9 cellular contexts compared by ENCODE assay signal in the genomic region with DNA sequence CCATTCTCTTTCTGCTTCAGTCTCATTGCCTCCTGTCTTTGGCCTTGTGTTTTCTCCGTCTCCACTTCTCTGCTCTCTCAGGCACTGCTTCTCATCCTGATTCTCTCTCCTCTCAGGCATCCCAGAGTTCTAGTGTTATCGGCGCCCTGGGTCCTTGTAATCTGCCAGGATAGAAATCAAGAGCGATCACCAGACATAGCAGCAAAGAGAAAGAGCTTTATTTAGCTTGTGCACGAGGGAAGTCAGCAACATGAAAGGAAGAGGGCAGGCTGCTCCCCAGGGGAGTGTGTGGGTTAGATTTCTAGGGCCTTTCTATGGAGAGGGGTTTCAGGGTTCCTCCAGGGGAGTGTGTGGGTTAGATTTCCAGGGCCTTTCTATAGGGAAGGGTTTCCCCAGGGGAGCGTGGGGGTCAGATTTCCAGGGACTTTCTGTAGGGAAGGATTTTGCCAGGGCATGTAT. TPM values are rescaled to one million over a fixed set of nuclear protein-coding genes. Genes with fewer than 3 reads are reported as not detected.
DNase-seq lines count a peak whose midpoint lies in the region; ATAC-seq, FAIRE-seq and TF ChIP-seq lines count a peak whose summit lies in the region.
"Had no signal": no experiment of that assay in that cellular context is flagged by ENCODE, and none has a peak within 500 bp of the region (broad histone marks: within the 10 kb centered on the region; RNA-seq: fewer than 3 reads in every experiment).

No MANE protein-coding gene starts in this region.

- H3K4me2 ChIP-seq in mammary epithelial cell (ENCODE audit: insufficient read depth, low read depth, low read length) (no peak overlapping the region), astrocyte (ENCODE audit: low read length) (peak overlapping the region; percentile 8)

- H3K79me2 ChIP-seq in mammary epithelial cell (ENCODE audit: insufficient read depth, low read length) (no peaks in the 10 kb centered on the region), astrocyte (ENCODE audit: insufficient read depth, low read length) (no peaks in the 10 kb centered on the region)

- no peak for FAIRE-seq in astrocyte (lab: Jason Lieb, UNC)

- in situ Hi-C loops in mammary epithelial cell (cut with MboI; ENCODE audit: low sequenced_read_pairs in 2 of 2) = no loop called here

- H3K27me3 Mint-ChIP-seq in MCF 10A (ENCODE audit: insufficient read depth, unreplicated experiment) (peaks cover 8% of the 10 kb centered on the region), astrocyte (ENCODE audit: low read depth, unreplicated experiment) (peaks cover 10% of the 10 kb centered on the region)

- H3K4me3 Mint-ChIP-seq in MCF 10A (ENCODE audit: unreplicated experiment) (no peak overlapping the region), astrocyte (ENCODE audit: unreplicated experiment) (no peak overlapping the region)

- H3K36me3 ChIP-seq in mammary epithelial cell (ENCODE audit: insufficient read depth, low read length) = no peaks in the 10 kb centered on the region
- no peaks in the 10 kb centered on the region for H3K36me3 ChIP-seq in astrocyte (ENCODE audit: insufficient read depth, low read length)

- no peak overlapping the region for H3K9ac ChIP-seq in mammary epithelial cell (ENCODE audit: insufficient read depth, low read length)
- no peak overlapping the region for H3K9ac ChIP-seq in astrocyte (ENCODE audit: low read length)

- no TSS peak for BruUV-seq in mammary epithelial cell (replicated peaks; lab: Mats Ljungman, UMichigan)
- BruUV-seq in MCF 10A (replicated peaks; lab: Mats Ljungman, UMichigan) = no TSS peak

- no peaks in the 10 kb centered on the region for H3K4me1 ChIP-seq in mammary epithelial cell (ENCODE audit: insufficient read depth, low read length)
- peaks cover 3% of the 10 kb centered on the region for H3K4me1 ChIP-seq in astrocyte (ENCODE audit: insufficient read depth, low read length)

- POLR2A ChIA-PET in MCF 10A (lab: Yijun Ruan, JAX) = interaction anchor here (0.5 kb wide), 1 partner anchor 67 kb away, joined by 3 read pairs; no protein-coding TSS in a partner anchor

- DNase-seq in mammary epithelial cell (no peak), MCF 10A (ENCODE audit: unreplicated experiment) (no peak), astrocyte (ENCODE audit: low read depth) (no peak), retina (peak; percentile 18), NCI-H82 treated with DMSO at 0.1 percent for 48 hours (lab: John Stamatoyannopoulos, UW; ENCODE audit: unreplicated experiment) (no peak), DMS 273 (lab: John Stamatoyannopoulos, UW; ENCODE audit: unreplicated experiment) (no peak), midbrain (lab: John Stamatoyannopoulos, UW) (no peak)

- TF ChIP-seq CTCF in mammary epithelial cell (conservative IDR thresholded peaks at IDR 0.05 in 1 of 2, IDR thresholded peaks at IDR 0.05 in 1 of 2; ENCODE audit: extremely low read depth in 1 of 2, insufficient read depth in 1 of 2, low read depth in 1 of 2, low read length in 2 of 2) (no peak), MCF 10A (IDR thresholded peaks at IDR 0.05; ENCODE audit: unreplicated experiment) (no peak), astrocyte (IDR thresholded peaks at IDR 0.05; ENCODE audit: insufficient read depth, low read depth, low read length) (no peak)

- CTCF ChIA-PET in mammary epithelial cell (lab: Charles Lee; ENCODE audit: low non-redundant PET) = no interaction called here
- CTCF ChIA-PET in MCF 10A (lab: Yijun Ruan, JAX) = interaction anchor here (0.6 kb wide), 1 partner anchor 198 kb away, joined by 4 read pairs; no protein-coding TSS in a partner anchor

- H4K20me1 ChIP-seq in mammary epithelial cell (ENCODE audit: insufficient read depth, low read length) (no peaks in the 10 kb centered on the region), astrocyte (ENCODE audit: insufficient read depth, low read length) (no peaks in the 10 kb centered on the region)

- H3K27ac ChIP-seq in mammary epithelial cell (ENCODE audit: insufficient read depth, low read depth, low read length) (no peak overlapping the region), astrocyte (ENCODE audit: low read depth, low read length) (no peak overlapping the region)

- intact Hi-C loops in mammary epithelial cell (cut with micrococcal nuclease) = no loop called here
- intact Hi-C loops in MCF 10A (cut with micrococcal nuclease) = no loop called here

- WGBS in mammary epithelial cell (ENCODE audit: low coverage, missing lambda C conversion rate) = 57% methylated on average over 6 of the region's 6 CpGs

- dilution Hi-C loops in mammary epithelial cell (cut with HindIII; ENCODE audit: low sequenced_read_pairs) = no loop called here

- no peak overlapping the region for H3K27ac Mint-ChIP-seq in MCF 10A (ENCODE audit: low read depth, unreplicated experiment)
- H3K27ac Mint-ChIP-seq in astrocyte (ENCODE audit: unreplicated experiment) = no peak overlapping the region

- H3K4me1 Mint-ChIP-seq in MCF 10A (ENCODE audit: insufficient read depth, unreplicated experiment) (no peaks in the 10 kb centered on the region), astrocyte (ENCODE audit: low read depth, unreplicated experiment) (peaks cover 1% of the 10 kb centered on the region)

- H3K9me3 Mint-ChIP-seq in MCF 10A (ENCODE audit: unreplicated experiment) (peaks cover 5% of the 10 kb centered on the region), astrocyte (ENCODE audit: unreplicated experiment) (no peaks in the 10 kb centered on the region)

- peak overlapping the region; percentile 19 for H2AFZ ChIP-seq in mammary epithelial cell (ENCODE audit: low read depth, low read length)
- peak overlapping the region; percentile 66 for H2AFZ ChIP-seq in astrocyte (ENCODE audit: low read depth, low read length)

- H3K4me3 ChIP-seq in mammary epithelial cell (replicated peaks in 1 of 3; ENCODE audit: insufficient read depth in 1 of 3, low read depth in 2 of 3, low read length in 3 of 3) = no peak overlapping the region
- H3K4me3 ChIP-seq in astrocyte (ENCODE audit: insufficient read depth, low read depth, low read length) = no peak overlapping the region

- no peaks in the 10 kb centered on the region for H3K36me3 Mint-ChIP-seq in MCF 10A (ENCODE audit: insufficient read depth, unreplicated experiment)
- H3K36me3 Mint-ChIP-seq in astrocyte (ENCODE audit: low read depth, unreplicated experiment) = peaks cover 3% of the 10 kb centered on the region

- no peaks in the 10 kb centered on the region for H3K9me3 ChIP-seq in mammary epithelial cell (replicated peaks; ENCODE audit: insufficient read depth, low read length)
- no peaks in the 10 kb centered on the region for H3K9me3 ChIP-seq in astrocyte (ENCODE audit: insufficient read depth, low read depth, low read length)

- H3K27me3 ChIP-seq in mammary epithelial cell (ENCODE audit: insufficient read depth, low read length) = no peaks in the 10 kb centered on the region
- no peaks in the 10 kb centered on the region for H3K27me3 ChIP-seq in astrocyte (ENCODE audit: insufficient read depth, low read length)

- ATAC-seq in HG03378 (IDR thresholded peaks at IDR 0.05; ENCODE audit: unreplicated experiment) = peak; percentile 13

RNA-seq across cellular contexts. Expression of gene SUN5, which starts 32.5 kb away (rescaled TPM):
- total RNA-seq in mammary epithelial cell (not detected), MCF 10A (2022) (not detected in 2 replicates), astrocyte (not detected in 2 replicates)
- polyA plus RNA-seq in mammary epithelial cell = not detected
- polyA minus RNA-seq in mammary epithelial cell = not detected
- total RNA-seq: lower leg skin had no signal

RNA-seq across cellular contexts. Expression of gene BPIFB2, which starts 35.8 kb away (rescaled TPM):
- total RNA-seq in mammary epithelial cell (not detected), MCF 10A (2022) (not detected in 2 replicates), astrocyte (not detected in 2 replicates)
- polyA plus RNA-seq in mammary epithelial cell = not detected
- polyA minus RNA-seq in mammary epithelial cell = not detected
- total RNA-seq: lower leg skin had no signal

RNA-seq across cellular contexts. Expression of gene BPIFB6, which starts 59.7 kb away (rescaled TPM):
- total RNA-seq in mammary epithelial cell = not detected
- polyA plus RNA-seq in mammary epithelial cell = not detected
- not detected for polyA minus RNA-seq in mammary epithelial cell
- not detected in 2 replicates for total RNA-seq in MCF 10A (2022)
- not detected in 2 replicates for total RNA-seq in astrocyte
- total RNA-seq: lower leg skin had no signal
